Comparison of ENCODE assay signal across 33 cellular contexts in the genomic region with DNA sequence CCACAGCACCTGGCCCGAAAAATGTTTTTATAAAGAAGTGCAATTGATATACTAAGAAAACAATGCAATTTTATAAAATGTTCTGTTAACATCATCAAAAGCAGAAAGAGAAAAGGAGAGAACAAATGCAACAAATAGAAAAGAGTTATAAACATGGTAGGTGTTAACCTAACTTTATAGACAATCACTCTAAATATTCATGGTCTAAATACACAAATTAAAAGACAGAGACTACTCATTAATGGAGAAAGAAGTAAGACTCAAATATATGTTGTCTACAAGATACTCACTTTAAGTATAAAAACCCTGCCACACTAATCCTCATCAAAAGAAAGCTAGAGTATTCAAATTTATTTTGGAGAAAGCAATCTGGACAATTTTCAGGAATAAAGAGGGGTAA.
A peak's percentile ranks its signal among the peaks of the same experiment; 100 is the strongest.
DNase-seq lines count a peak whose midpoint lies in the region; ATAC-seq, FAIRE-seq and TF ChIP-seq lines count a peak whose summit lies in the region.
"Had no signal": no experiment of that assay in that cellular context is flagged by ENCODE, and none has a peak within 500 bp of the region (broad histone marks: within the 10 kb centered on the region; RNA-seq: fewer than 3 reads in every experiment).

No MANE protein-coding gene starts in this region.

- TF ChIP-seq POLR2A in K562 (conservative IDR thresholded peaks at IDR 0.05) (no peak), suprapubic skin (IDR thresholded peaks at IDR 0.05) (no peak)

- 10% methylated on average over 1 of the region's 1 CpG for WGBS in K562 (ENCODE audit: insufficient coverage, low coverage, missing lambda C conversion rate)
- no CpG with 5 or more reads among the region's 1 CpG for WGBS in mesenchymal stem cell
- 93% methylated on average over 1 of the region's 1 CpG for WGBS in suprapubic skin

- no peaks in the 10 kb centered on the region for H4K20me1 ChIP-seq in K562 (replicated peaks; ENCODE audit: control insufficient read depth, insufficient read depth, low read length)
- H4K20me1 ChIP-seq: BLaER1; BLaER1 treated with 17β-estradiol and CSF1 and Interleukin-3, amounts not matched to agents 10 nM and 100 nM had no signal

- no peak overlapping the region for H3K4me3 ChIP-seq in HEK293 (ENCODE audit: low read depth, low read length)
- H3K4me3 ChIP-seq in K562, result no peak overlapping the region
- no peak overlapping the region for H3K4me3 ChIP-seq in mesenchymal stem cell (ENCODE audit: insufficient read depth in 1 of 2, low read depth in 1 of 2, low read length in 2 of 2)
- H3K4me3 ChIP-seq in suprapubic skin, result no peak overlapping the region
- H3K4me3 ChIP-seq: A549; BLaER1; BLaER1 treated with 17β-estradiol and CSF1 and Interleukin-3, amounts not matched to agents 10 nM and 100 nM had no signal

- FAIRE-seq in K562 (lab: Jason Lieb, UNC), result no peak
- FAIRE-seq: A204.1, A549, D721Med had no signal

- no peak overlapping the region for H2BK15ac ChIP-seq in mesenchymal stem cell (ENCODE audit: low read depth, poor library complexity, severe bottlenecking)

- POLR2A ChIA-PET in HEK293 (lab: Yijun Ruan, JAX) (no interaction called here), K562 (lab: Yijun Ruan, JAX) (no interaction called here)

- TF ChIP-seq CTCF in HEK293 (tag by site-specific recombination; IDR thresholded peaks at IDR 0.05) (no peak), K562 (IDR thresholded peaks at IDR 0.05 in 2 of 3, conservative IDR thresholded peaks at IDR 0.05 in 1 of 3; ENCODE audit: insufficient read depth in 2 of 3, low read depth in 1 of 3, low read length in 3 of 3) (no peak), suprapubic skin (IDR thresholded peaks at IDR 0.05) (no peak)

- intact Hi-C loops in K562 (cut with micrococcal nuclease), result no loop called here

- H3K4ac ChIP-seq in mesenchymal stem cell (ENCODE audit: low read depth in 1 of 2, low read length in 2 of 2), result no peak overlapping the region

- H2BK120ac ChIP-seq in mesenchymal stem cell (ENCODE audit: low read depth, low read length), result no peak overlapping the region

- no peaks in the 10 kb centered on the region for H3K9me3 ChIP-seq in HEK293 (ENCODE audit: control insufficient read depth, insufficient read depth, low read depth, low read length)
- H3K9me3 ChIP-seq in K562 (replicated peaks; ENCODE audit: control insufficient read depth, insufficient read depth, low read depth, low read length), result no peaks in the 10 kb centered on the region
- peaks cover 4% of the 10 kb centered on the region for H3K9me3 ChIP-seq in mesenchymal stem cell (ENCODE audit: control insufficient read depth, low read length)
- H3K9me3 ChIP-seq in suprapubic skin, result no peaks in the 10 kb centered on the region
- H3K9me3 ChIP-seq: BE2C, BLaER1 had no signal

- CTCF ChIA-PET in HEK293 (lab: Yijun Ruan, JAX), result no interaction called here
- CTCF ChIA-PET in K562 (lab: Yijun Ruan, JAX; ENCODE audit: low intra/inter-chr PET ratio), result no interaction called here

- H3K79me2 ChIP-seq in K562 (ENCODE audit: control insufficient read depth, insufficient read depth, low read length), result no peaks in the 10 kb centered on the region

- DNase-seq in K562 (ENCODE audit: extremely low read depth in 1 of 4, low spot score in 3 of 4), result no peak
- no peak for DNase-seq in mesenchymal stem cell
- DNase-seq in nucleus accumbens (lab: John Stamatoyannopoulos, UW), result no peak
- DNase-seq in suprapubic skin (ENCODE audit: low spot score in 2 of 2), result no peak
- DNase-seq in mucosa of gallbladder (ENCODE audit: low spot score), result no peak
- DNase-seq: 8988T; ACHN; AML-193; BE2C; C1 segment of cervical spinal cord; Caco-2; Calu3; CD4-positive, alpha-beta memory T cell; CD4-positive, alpha-beta T cell; CD4-positive, CD25-positive, alpha-beta regulatory T cell; CD8-positive, alpha-beta memory T cell; CD8-positive, alpha-beta T cell; COR-L47; DMS 273 treated with DMSO at 0.1 percent for 48 hours; DMS153; DMS53; DMS79; DMS79 treated with DMSO at 0.1 percent for 48 hours; DND-41; EL had no signal

- no peak overlapping the region for H3K9ac ChIP-seq in K562 (ENCODE audit: insufficient read depth in 1 of 2, low read depth in 2 of 2, low read length in 2 of 2)
- H3K9ac ChIP-seq in mesenchymal stem cell (ENCODE audit: low read length), result no peak overlapping the region
- H3K9ac ChIP-seq: BLaER1; BLaER1 treated with 17β-estradiol and CSF1 and Interleukin-3, amounts not matched to agents 10 nM and 100 nM had no signal

- H3K27ac ChIP-seq in HEK293 (ENCODE audit: extremely low read depth, low read depth, low read length) (no peak overlapping the region), K562 (ENCODE audit: extremely low read depth, low read depth, low read length) (no peak overlapping the region), mesenchymal stem cell (ENCODE audit: low read length, poor library complexity, severe bottlenecking) (no peak overlapping the region), suprapubic skin (no peak overlapping the region)
- H3K27ac ChIP-seq: 22Rv1; A549; BLaER1; BLaER1 treated with 17β-estradiol and CSF1 and Interleukin-3, amounts not matched to agents 10 nM and 100 nM; C4-2B had no signal

- no peak overlapping the region for H2AFZ ChIP-seq in K562 (ENCODE audit: low read depth, low read length)
- no peak overlapping the region for H2AFZ ChIP-seq in mesenchymal stem cell (ENCODE audit: low read depth, low read length)

- ATAC-seq in K562, result no peak
- ATAC-seq: A549; CD8-positive, alpha-beta T cell had no signal

- in situ Hi-C loops in K562 (cut with MboI), result no loop called here

- TF ChIP-seq EP300 in K562 (IDR thresholded peaks at IDR 0.05; ENCODE audit: low read length), result no peak
- TF ChIP-seq EP300 in suprapubic skin (IDR thresholded peaks at IDR 0.05), result no peak

- no peak overlapping the region for H4K91ac ChIP-seq in mesenchymal stem cell (ENCODE audit: low read length)

- H3K14ac ChIP-seq in mesenchymal stem cell (ENCODE audit: low read length in 2 of 2), result no peak overlapping the region

- H3K36me3 ChIP-seq in HEK293 (ENCODE audit: control insufficient read depth in 2 of 2, insufficient read depth in 1 of 2, low read length in 2 of 2) (no peaks in the 10 kb centered on the region), K562 (ENCODE audit: control insufficient read depth, insufficient read depth, low read length) (no peaks in the 10 kb centered on the region), mesenchymal stem cell (ENCODE audit: control insufficient read depth in 1 of 2, insufficient read depth in 2 of 2, low read depth in 1 of 2, low read length in 2 of 2) (no peaks in the 10 kb centered on the region), suprapubic skin (no peaks in the 10 kb centered on the region)
- H3K36me3 ChIP-seq: BE2C; BLaER1; BLaER1 treated with 17β-estradiol and CSF1 and Interleukin-3, amounts not matched to agents 10 nM and 100 nM had no signal

- peak overlapping the region; percentile 2 for H2BK5ac ChIP-seq in mesenchymal stem cell (ENCODE audit: low read depth, low read length, poor library complexity, severe bottlenecking)

- H2BK12ac ChIP-seq in mesenchymal stem cell (ENCODE audit: low read length in 2 of 2), result no peak overlapping the region

- H3K27me3 ChIP-seq in K562 (ENCODE audit: control insufficient read depth in 2 of 2, insufficient read depth in 2 of 2, low read length in 2 of 2) (no peaks in the 10 kb centered on the region), mesenchymal stem cell (ENCODE audit: control insufficient read depth in 1 of 2, insufficient read depth in 1 of 2, low read length in 2 of 2) (no peaks in the 10 kb centered on the region), suprapubic skin (no peaks in the 10 kb centered on the region)
- H3K27me3 ChIP-seq: BE2C; BLaER1; BLaER1 treated with 17β-estradiol and CSF1 and Interleukin-3, amounts not matched to agents 10 nM and 100 nM had no signal

- no peak overlapping the region for H4K8ac ChIP-seq in mesenchymal stem cell (ENCODE audit: low read length)

- H3K4me1 ChIP-seq in HEK293 (ENCODE audit: control insufficient read depth, insufficient read depth, low read length) (no peaks in the 10 kb centered on the region), K562 (replicated peaks in 1 of 2; ENCODE audit: control insufficient read depth in 2 of 2, insufficient read depth in 2 of 2, low read length in 2 of 2) (no peaks in the 10 kb centered on the region), mesenchymal stem cell (ENCODE audit: control insufficient read depth, insufficient read depth, low read depth, low read length) (no peaks in the 10 kb centered on the region), suprapubic skin (no peaks in the 10 kb centered on the region)
- H3K4me1 ChIP-seq: A549, BE2C, BLaER1, Caco-2 had no signal

- no peaks in the 10 kb centered on the region for H3K79me1 ChIP-seq in mesenchymal stem cell (replicated peaks; ENCODE audit: low read length, poor library complexity, severe bottlenecking)

- H2AK5ac ChIP-seq in mesenchymal stem cell (ENCODE audit: low read length, severe bottlenecking), result no peak overlapping the region

- no peaks in the 10 kb centered on the region for H3K9me1 ChIP-seq in K562 (ENCODE audit: control insufficient read depth, insufficient read depth, low read length)

- no peak for TF ChIP-seq RAD21 in K562 (CRISPR knock-in tag; conservative IDR thresholded peaks at IDR 0.05 in 1 of 2, IDR thresholded peaks at IDR 0.05 in 1 of 2)

- BruUV-seq in K562 (replicated peaks; lab: Mats Ljungman, UMichigan), result no TSS peak

- H3K4me2 ChIP-seq in K562 (ENCODE audit: insufficient read depth, low read length) (no peak overlapping the region), mesenchymal stem cell (ENCODE audit: low read length, poor library complexity, severe bottlenecking) (no peak overlapping the region)
- H3K4me2 ChIP-seq: A549; BLaER1; BLaER1 treated with 17β-estradiol and CSF1 and Interleukin-3, amounts not matched to agents 10 nM and 100 nM had no signal

- no peak overlapping the region for H3K23ac ChIP-seq in mesenchymal stem cell (ENCODE audit: low read length in 2 of 2)

- no peak overlapping the region for H3K18ac ChIP-seq in mesenchymal stem cell (ENCODE audit: low read depth in 1 of 2, low read length in 2 of 2)

TF ChIP-seq in K562, 482 proteins besides CTCF, POLR2A, EP300 and RAD21:
- TF ChIP-seq ZNF507 (tag; conservative IDR thresholded peaks at IDR 0.05) (peak; percentile 61), ZBTB9 (CRISPR knock-in tag; IDR thresholded peaks at IDR 0.05) (no peak)

Comparison
In these comparisons a context has a peak if more than half of its experiments do, and no peak if none do; other contexts are left out.
1. Of the 44 proteins assayed by ChIP-seq in both K562 and HEK293: peak only in K562: none; only in HEK293: SETDB1; in both: none; in neither: 43.